Comparison of ENCODE assay signal across 7 cellular contexts in genomic region chr5:103808464-103809106, GRCh38.
DNase-seq lines count a peak whose midpoint lies in the region; ATAC-seq and TF ChIP-seq lines count a peak whose summit lies in the region.

No MANE protein-coding gene starts in this region.

- H3K4me2 ChIP-seq in fibroblast of lung (ENCODE audit: extremely low read depth, insufficient read depth, low read length): no peak overlapping the region

- TF ChIP-seq CTCF in NB4 (IDR thresholded peaks at IDR 0.05; ENCODE audit: low read depth, low read length) (peak; percentile 89), fibroblast of lung (conservative IDR thresholded peaks at IDR 0.05 in 1 of 2, IDR thresholded peaks at IDR 0.05 in 1 of 2; ENCODE audit: low read depth in 1 of 2, low read length in 2 of 2) (peak; percentile 100), progenitor cell of endocrine pancreas (IDR thresholded peaks at IDR 0.05; ENCODE audit: unreplicated experiment) (peak; percentile 98)

- H3K36me3 Mint-ChIP-seq in progenitor cell of endocrine pancreas (ENCODE audit: insufficient read depth): no peaks in the 10 kb centered on the region

- H3K27me3 ChIP-seq in SJCRH30 (no peaks in the 10 kb centered on the region), fibroblast of lung (ENCODE audit: control insufficient read depth, insufficient read depth, low read length) (no peaks in the 10 kb centered on the region)

- no peak for TF ChIP-seq POLR2A in NB4 (IDR thresholded peaks at IDR 0.05; ENCODE audit: extremely low read depth, insufficient read length)

- H3K27ac ChIP-seq in SJCRH30: peak overlapping the region; percentile 2; the same call in 1 of the 2 replicates
- no peak overlapping the region for H3K27ac ChIP-seq in fibroblast of lung (ENCODE audit: insufficient read depth, low read length)

- peak overlapping the region; percentile 29 for H2AFZ ChIP-seq in fibroblast of lung (ENCODE audit: low read length)

- H3K4me1 ChIP-seq in SJCRH30: no peaks in the 10 kb centered on the region
- no peaks in the 10 kb centered on the region for H3K4me1 ChIP-seq in fibroblast of lung (ENCODE audit: control insufficient read depth, extremely low read depth, insufficient read depth, low read length)

- DNase-seq in NB4 (ENCODE audit: low read depth): peak; percentile 50
- DNase-seq in SJCRH30: peak; percentile 56 to 87
- DNase-seq in fibroblast of lung (ENCODE audit: low read depth in 2 of 2): peak; percentile 51 to 73
- DNase-seq in progenitor cell of endocrine pancreas (ENCODE audit: low spot score, unreplicated experiment): peak; percentile 15

- no peaks in the 10 kb centered on the region for H3K79me2 ChIP-seq in fibroblast of lung (ENCODE audit: control insufficient read depth, insufficient read depth, low read length)

- no peaks in the 10 kb centered on the region for H3K4me1 Mint-ChIP-seq in progenitor cell of endocrine pancreas (ENCODE audit: low read depth)

- H3K4me3 ChIP-seq in NB4 (ENCODE audit: low read depth, low read length) (no peak overlapping the region), SJCRH30 (no peak overlapping the region), fibroblast of lung (replicated peaks in 1 of 4; ENCODE audit: control extremely low read depth in 1 of 4, insufficient read depth in 1 of 4, low read depth in 3 of 4, low read length in 4 of 4) (no peak overlapping the region)

- no peak overlapping the region for H3K9ac ChIP-seq in fibroblast of lung (ENCODE audit: insufficient read depth, low read length)

- ATAC-seq in GM18498 (IDR thresholded peaks at IDR 0.05; ENCODE audit: unreplicated experiment): peak; percentile 92
- ATAC-seq in HG02571 (IDR thresholded peaks at IDR 0.05; ENCODE audit: unreplicated experiment): peak; percentile 87
- no peak for ATAC-seq in HG02840 (IDR thresholded peaks at IDR 0.05; ENCODE audit: low FRiP score, unreplicated experiment)

- H3K27me3 Mint-ChIP-seq in progenitor cell of endocrine pancreas: no peaks in the 10 kb centered on the region

- H3K27ac Mint-ChIP-seq in progenitor cell of endocrine pancreas: no peak overlapping the region

- H3K9me3 Mint-ChIP-seq in progenitor cell of endocrine pancreas (ENCODE audit: low read depth): no peaks in the 10 kb centered on the region

- no peaks in the 10 kb centered on the region for H4K20me1 ChIP-seq in fibroblast of lung (ENCODE audit: control insufficient read depth, extremely low read depth, insufficient read depth, low read length)

- no peak overlapping the region for H3K4me3 Mint-ChIP-seq in progenitor cell of endocrine pancreas (ENCODE audit: low read depth)

- H3K36me3 ChIP-seq in SJCRH30: no peaks in the 10 kb centered on the region
- no peaks in the 10 kb centered on the region for H3K36me3 ChIP-seq in fibroblast of lung (ENCODE audit: control insufficient read depth, insufficient read depth, low read length)

- H3K9me3 ChIP-seq in SJCRH30 (replicated peaks): no peaks in the 10 kb centered on the region
- H3K9me3 ChIP-seq in fibroblast of lung (ENCODE audit: control insufficient read depth, insufficient read depth, low read depth, low read length): no peaks in the 10 kb centered on the region

Comparison
In these comparisons a context has a peak if more than half of its experiments do, and no peak if none do; other contexts are left out.
1. DNase-seq: peak in every context shown above with its lines; median percentile 72 in SJCRH30; 62 in fibroblast of lung; 50 in NB4; 15 in progenitor cell of endocrine pancreas.